ENCODE assay signal across 1 cellular context in the genomic region with DNA sequence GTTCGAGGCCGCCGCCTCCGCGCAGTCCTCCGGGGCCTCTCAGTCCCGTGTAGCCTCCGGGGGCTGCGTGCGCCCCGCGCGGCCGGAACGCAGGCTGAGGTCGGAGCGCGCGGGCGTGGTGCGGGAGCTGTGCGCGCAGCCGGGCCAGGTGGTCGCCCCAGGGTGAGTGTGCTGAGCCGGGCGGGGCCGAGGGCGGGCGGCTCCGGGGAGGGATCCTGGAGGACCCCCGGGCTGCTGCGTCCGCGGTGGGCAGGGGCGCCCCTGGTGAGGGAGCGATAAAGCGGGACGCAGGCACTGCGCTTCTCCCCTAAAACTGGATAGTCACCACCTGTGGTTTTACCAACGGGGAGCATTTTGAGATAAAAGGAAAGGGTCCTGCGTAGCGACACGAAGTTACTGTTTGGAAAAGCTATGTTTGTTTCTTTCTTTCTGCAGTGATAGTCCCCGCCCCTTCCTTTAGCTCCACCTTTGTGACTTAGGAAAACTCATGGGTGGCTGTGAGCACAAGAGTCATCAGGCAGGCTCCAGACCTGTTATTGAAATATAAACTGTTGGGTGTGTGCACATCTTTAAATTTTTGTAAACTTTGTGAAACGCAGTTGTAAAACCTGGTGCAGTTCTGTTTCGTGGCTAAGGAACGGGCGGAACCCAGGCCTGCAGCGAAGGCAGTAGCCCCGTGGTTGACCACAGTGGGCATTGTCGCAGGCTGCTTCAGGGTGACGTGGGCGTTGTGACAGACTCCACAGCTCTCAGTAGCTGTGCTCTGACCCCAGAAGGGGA.
TF ChIP-seq lines count a peak whose summit lies in the region.

No MANE protein-coding gene starts in this region.

TF ChIP-seq in neural cell, 6 proteins besides CTCF, POLR2A, EP300 and RAD21 (continued from another document):
- TF ChIP-seq, protein P1, sequence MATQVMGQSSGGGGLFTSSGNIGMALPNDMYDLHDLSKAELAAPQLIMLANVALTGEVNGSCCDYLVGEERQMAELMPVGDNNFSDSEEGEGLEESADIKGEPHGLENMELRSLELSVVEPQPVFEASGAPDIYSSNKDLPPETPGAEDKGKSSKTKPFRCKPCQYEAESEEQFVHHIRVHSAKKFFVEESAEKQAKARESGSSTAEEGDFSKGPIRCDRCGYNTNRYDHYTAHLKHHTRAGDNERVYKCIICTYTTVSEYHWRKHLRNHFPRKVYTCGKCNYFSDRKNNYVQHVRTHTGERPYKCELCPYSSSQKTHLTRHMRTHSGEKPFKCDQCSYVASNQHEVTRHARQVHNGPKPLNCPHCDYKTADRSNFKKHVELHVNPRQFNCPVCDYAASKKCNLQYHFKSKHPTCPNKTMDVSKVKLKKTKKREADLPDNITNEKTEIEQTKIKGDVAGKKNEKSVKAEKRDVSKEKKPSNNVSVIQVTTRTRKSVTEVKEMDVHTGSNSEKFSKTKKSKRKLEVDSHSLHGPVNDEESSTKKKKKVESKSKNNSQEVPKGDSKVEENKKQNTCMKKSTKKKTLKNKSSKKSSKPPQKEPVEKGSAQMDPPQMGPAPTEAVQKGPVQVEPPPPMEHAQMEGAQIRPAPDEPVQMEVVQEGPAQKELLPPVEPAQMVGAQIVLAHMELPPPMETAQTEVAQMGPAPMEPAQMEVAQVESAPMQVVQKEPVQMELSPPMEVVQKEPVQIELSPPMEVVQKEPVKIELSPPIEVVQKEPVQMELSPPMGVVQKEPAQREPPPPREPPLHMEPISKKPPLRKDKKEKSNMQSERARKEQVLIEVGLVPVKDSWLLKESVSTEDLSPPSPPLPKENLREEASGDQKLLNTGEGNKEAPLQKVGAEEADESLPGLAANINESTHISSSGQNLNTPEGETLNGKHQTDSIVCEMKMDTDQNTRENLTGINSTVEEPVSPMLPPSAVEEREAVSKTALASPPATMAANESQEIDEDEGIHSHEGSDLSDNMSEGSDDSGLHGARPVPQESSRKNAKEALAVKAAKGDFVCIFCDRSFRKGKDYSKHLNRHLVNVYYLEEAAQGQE (IDR thresholded peaks at IDR 0.05; ENCODE audit: borderline replicate concordance): no peak
- no peak for TF ChIP-seq SMC3 (conservative IDR thresholded peaks at IDR 0.05; ENCODE audit: poor library complexity)
